Comparison of ENCODE assay signal across 23 cellular contexts in genomic region chr12:13780453-13780852, GRCh38.
"Had no signal": no experiment of that assay in that cellular context is flagged by ENCODE, and none has a peak within 500 bp of the region (broad histone marks: within the 10 kb centered on the region; RNA-seq: fewer than 3 reads in every experiment).

No MANE protein-coding gene starts in this region.

- H3K4me3 Mint-ChIP-seq: activated CD8-positive, alpha-beta T cell treated with anti-CD3 and anti-CD28 coated beads for 36 hours; activated naive CD8-positive, alpha-beta T cell treated with anti-CD3 and anti-CD28 coated beads, Interleukin-2, amount 10 ng/mL, durations not matched to agents 7 days and 5 days; activated T-cell treated with anti-CD3 and anti-CD28 coated beads, Interleukin-2, amount 50 U/mL, for 72 hours; brain; central memory CD8-positive, alpha-beta T cell; T-helper 1 cell treated with Interleukin-12 subunit alpha and Interleukin-12 subunit beta and Interleukin-4 antibody, amounts not matched to agents 30 μg/mL and 1 μg/mL, for 36 hours had no signal

- ATAC-seq: activated CD4-positive, CD25-positive, alpha-beta regulatory T cell treated with anti-CD3 and anti-CD28 coated beads, Interleukin-2, amount 50 U/mL, for 24 hours; activated CD8-positive, alpha-beta T cell treated with anti-CD3 and anti-CD28 coated beads for 36 hours; activated T-cell treated with anti-CD3 and anti-CD28 coated beads, Interleukin-2, amount 50 U/mL, for 72 hours; SK-N-SH treated with all-trans-retinoic acid at 6 μM for 48 hours had no signal

- H3K4me1 Mint-ChIP-seq: activated naive CD8-positive, alpha-beta T cell treated with anti-CD3 and anti-CD28 coated beads, Interleukin-2, amount 10 ng/mL, durations not matched to agents 7 days and 5 days; central memory CD8-positive, alpha-beta T cell had no signal

- H3K27ac Mint-ChIP-seq: activated CD8-positive, alpha-beta T cell treated with anti-CD3 and anti-CD28 coated beads for 36 hours; activated naive CD8-positive, alpha-beta T cell treated with anti-CD3 and anti-CD28 coated beads, Interleukin-2, amount 10 ng/mL, durations not matched to agents 7 days and 5 days; activated T-cell treated with anti-CD3 and anti-CD28 coated beads, Interleukin-2, amount 50 U/mL, for 72 hours; brain; T-helper 1 cell treated with Interleukin-12 subunit alpha and Interleukin-12 subunit beta and Interleukin-4 antibody, amounts not matched to agents 30 μg/mL and 1 μg/mL, for 36 hours had no signal

- H3K27me3 Mint-ChIP-seq: activated CD8-positive, alpha-beta T cell treated with anti-CD3 and anti-CD28 coated beads for 36 hours; brain; central memory CD8-positive, alpha-beta T cell had no signal

- DNase-seq: activated CD4-positive, alpha-beta T cell treated with anti-CD3 and anti-CD28 coated beads for 4 hours; activated CD8-positive, alpha-beta memory T cell treated with anti-CD3 and anti-CD28 coated beads, Interleukin-2, amount 50 U/mL, for 4 hours; activated CD8-positive, alpha-beta T cell treated with anti-CD3 and anti-CD28 coated beads for 36 hours; activated naive CD4-positive, alpha-beta T cell treated with anti-CD3 and anti-CD28 coated beads, Interleukin-2, amount 50 U/mL, for 16 hours; activated naive CD8-positive, alpha-beta T cell treated with anti-CD3 and anti-CD28 coated beads, Interleukin-2, amount 10 ng/mL, durations not matched to agents 7 days and 5 days; activated T-cell treated with anti-CD3 and anti-CD28 coated beads, Interleukin-2, amount 50 U/mL, for 72 hours; adrenal gland; aorta; MV-4-11; NCI-H1092 treated with DMSO at 0.1 percent for 48 hours; NCI-H1436; NCI-H187; NCI-H2081; NCI-H446; NCI-H524; SHP77; SW 1271 had no signal

- H3K4me3 ChIP-seq: adrenal gland, SJSA1 had no signal

- H3K9me3 Mint-ChIP-seq: activated CD8-positive, alpha-beta T cell treated with anti-CD3 and anti-CD28 coated beads for 36 hours; activated naive CD8-positive, alpha-beta T cell treated with anti-CD3 and anti-CD28 coated beads, Interleukin-2, amount 10 ng/mL, durations not matched to agents 7 days and 5 days; activated T-cell treated with anti-CD3 and anti-CD28 coated beads, Interleukin-2, amount 50 U/mL, for 72 hours; central memory CD8-positive, alpha-beta T cell; T-helper 1 cell treated with Interleukin-12 subunit alpha and Interleukin-12 subunit beta and Interleukin-4 antibody, amounts not matched to agents 30 μg/mL and 1 μg/mL, for 36 hours had no signal

- H3K36me3 Mint-ChIP-seq: activated naive CD8-positive, alpha-beta T cell treated with anti-CD3 and anti-CD28 coated beads, Interleukin-2, amount 10 ng/mL, durations not matched to agents 7 days and 5 days had no signal
